Comparison of ENCODE assay signal across 1 cellular context in the genomic region with DNA sequence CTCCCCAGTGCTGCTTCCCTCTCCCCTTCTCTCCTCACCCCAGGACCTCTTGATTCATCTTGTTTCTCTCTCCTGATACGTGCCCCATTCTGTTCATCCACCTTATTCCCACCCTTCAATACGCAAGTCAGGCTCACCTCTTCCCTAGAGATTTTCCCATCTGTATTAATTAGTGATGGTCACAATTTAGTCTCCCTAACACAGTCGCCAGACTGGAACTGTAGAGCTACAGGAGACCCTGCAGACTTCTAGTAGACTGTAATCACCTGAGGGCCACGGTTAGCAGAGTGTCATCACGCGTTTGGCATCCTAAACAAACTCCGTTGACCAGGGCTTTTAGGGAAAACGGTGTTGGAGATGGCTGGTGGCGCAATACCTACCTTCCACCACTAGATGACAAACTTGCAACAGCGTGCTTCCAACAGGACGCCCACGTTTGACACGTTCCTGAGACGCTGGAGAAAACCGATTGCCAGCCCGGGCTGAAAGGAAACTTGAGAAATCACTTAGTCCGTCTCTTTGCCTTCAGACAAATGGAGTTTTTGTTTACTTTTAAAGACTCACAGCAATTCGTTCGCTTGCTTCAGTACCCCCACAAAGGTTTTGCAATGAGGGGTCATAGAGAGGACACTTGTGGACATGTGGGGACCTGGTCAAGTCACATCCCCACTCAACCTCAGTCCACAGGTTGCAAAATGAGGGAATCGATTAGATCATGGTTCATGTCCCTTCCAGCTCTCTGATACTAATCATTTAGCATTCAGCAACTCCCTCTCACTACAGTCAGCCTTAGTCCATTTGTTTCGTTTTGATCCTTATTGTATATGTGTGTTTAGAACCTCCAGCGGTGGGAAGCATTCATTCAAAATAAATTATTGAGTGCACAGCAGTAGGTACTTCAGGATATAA.
TF ChIP-seq lines count a peak whose summit lies in the region.

No MANE protein-coding gene starts in this region.

TF ChIP-seq in HepG2, 621 proteins besides CTCF, POLR2A, EP300 and RAD21 (continued from another document and continues in another):
- TF ChIP-seq TFDP1 (CRISPR knock-in tag; IDR thresholded peaks at IDR 0.05; ENCODE audit: borderline replicate concordance) (no peak), NPAS2 (CRISPR knock-in tag; IDR thresholded peaks at IDR 0.05; ENCODE audit: borderline replicate concordance) (no peak), ZNF883 (CRISPR knock-in tag; IDR thresholded peaks at IDR 0.05; ENCODE audit: not compliant biosample characterization) (peak; percentile 52), ZNF83 (CRISPR knock-in tag; IDR thresholded peaks at IDR 0.05; ENCODE audit: borderline replicate concordance) (no peak), ZNF841 (CRISPR knock-in tag; IDR thresholded peaks at IDR 0.05; ENCODE audit: borderline replicate concordance) (no peak), ZBTB8A (CRISPR knock-in tag; IDR thresholded peaks at IDR 0.05; ENCODE audit: borderline replicate concordance, low read depth) (no peak), ZNF225 (CRISPR knock-in tag; IDR thresholded peaks at IDR 0.05) (no peak), MXI1 (IDR thresholded peaks at IDR 0.05; ENCODE audit: borderline replicate concordance, low read depth, low read length) (peak; percentile 66; the same call in 1 of the 3 replicates), HNF4G (IDR thresholded peaks at IDR 0.05; ENCODE audit: borderline replicate concordance, low read depth, low read length) (0 out of 2 replicates have a peak, but pooled peaks have one; percentile 29), HNF4G (CRISPR knock-in tag; IDR thresholded peaks at IDR 0.05; ENCODE audit: borderline replicate concordance, low read depth) (no peak), CERS6 (CRISPR knock-in tag; IDR thresholded peaks at IDR 0.05) (no peak), SNRNP70 (IDR thresholded peaks at IDR 0.05; ENCODE audit: low read depth, low read length) (no peak), ARNT2 (CRISPR knock-in tag; IDR thresholded peaks at IDR 0.05; ENCODE audit: low read depth) (peak; percentile 75; the same call in 1 of the 2 replicates), ZNF678 (CRISPR knock-in tag; IDR thresholded peaks at IDR 0.05) (no peak), TRIM24 (CRISPR knock-in tag; IDR thresholded peaks at IDR 0.05) (0 out of 2 replicates have a peak, but pooled peaks have one; percentile 24), ZNF747 (CRISPR knock-in tag; IDR thresholded peaks at IDR 0.05; ENCODE audit: borderline replicate concordance) (no peak), GZF1 (CRISPR knock-in tag; IDR thresholded peaks at IDR 0.05) (no peak), HOXA9 (CRISPR knock-in tag; IDR thresholded peaks at IDR 0.05; ENCODE audit: borderline replicate concordance) (no peak), NCOA5 (CRISPR knock-in tag; IDR thresholded peaks at IDR 0.05) (no peak), ZNF496 (CRISPR knock-in tag; IDR thresholded peaks at IDR 0.05; ENCODE audit: insufficient replicate concordance) (no peak), ZNF784 (CRISPR knock-in tag; IDR thresholded peaks at IDR 0.05; ENCODE audit: borderline replicate concordance) (peak; percentile 67; the same call in 1 of the 2 replicates), ZNF17 (CRISPR knock-in tag; IDR thresholded peaks at IDR 0.05) (peak; percentile 58; the same call in 1 of the 2 replicates), TSC22D2 (CRISPR knock-in tag; IDR thresholded peaks at IDR 0.05; ENCODE audit: borderline replicate concordance) (no peak), AGO2 (optimal IDR thresholded peaks at IDR 0.05; ENCODE audit: low read depth, low read length) (no peak), ATM (IDR thresholded peaks at IDR 0.05; ENCODE audit: borderline replicate concordance) (no peak), ZNF484 (CRISPR knock-in tag; IDR thresholded peaks at IDR 0.05; ENCODE audit: borderline replicate concordance, low read depth) (no peak), ZNF547 (CRISPR knock-in tag; IDR thresholded peaks at IDR 0.05) (peak; percentile 42; the same call in 1 of the 2 replicates), KLF11 (CRISPR knock-in tag; IDR thresholded peaks at IDR 0.05) (peak; percentile 63; the same call in 1 of the 2 replicates), EED (CRISPR knock-in tag; IDR thresholded peaks at IDR 0.05) (no peak), SMAD9 (CRISPR knock-in tag; IDR thresholded peaks at IDR 0.05) (no peak), NFIB (CRISPR knock-in tag; IDR thresholded peaks at IDR 0.05; ENCODE audit: borderline replicate concordance) (no peak), NFE2 (CRISPR knock-in tag; IDR thresholded peaks at IDR 0.05) (no peak), PHF21A (CRISPR knock-in tag; IDR thresholded peaks at IDR 0.05) (0 out of 2 replicates have a peak, but pooled peaks have one; percentile 25), ZSCAN29 (CRISPR knock-in tag; conservative IDR thresholded peaks at IDR 0.05) (0 out of 2 replicates have a peak, but pooled peaks have one; percentile 69), TRIM22 (IDR thresholded peaks at IDR 0.05) (no peak), ERF (CRISPR knock-in tag; IDR thresholded peaks at IDR 0.05) (peak; percentile 88), ZNF282 (IDR thresholded peaks at IDR 0.05; ENCODE audit: partially characterized antibody) (no peak), ZNF782 (CRISPR knock-in tag; IDR thresholded peaks at IDR 0.05; ENCODE audit: borderline replicate concordance) (peak; percentile 66; the same call in 1 of the 2 replicates), NFIC (IDR thresholded peaks at IDR 0.05; ENCODE audit: low read length) (no peak), ASH2L (IDR thresholded peaks at IDR 0.05; ENCODE audit: insufficient read length, low read depth, low read length) (no peak), SSRP1 (CRISPR knock-in tag; IDR thresholded peaks at IDR 0.05) (no peak), ZNF766 (CRISPR knock-in tag; IDR thresholded peaks at IDR 0.05; ENCODE audit: borderline replicate concordance) (no peak), ZNF709 (CRISPR knock-in tag; IDR thresholded peaks at IDR 0.05) (no peak), ATAD3A (CRISPR knock-in tag; IDR thresholded peaks at IDR 0.05) (no peak), ZNF790 (CRISPR knock-in tag; IDR thresholded peaks at IDR 0.05; ENCODE audit: borderline replicate concordance) (no peak)
- TF ChIP-seq, protein P1, sequence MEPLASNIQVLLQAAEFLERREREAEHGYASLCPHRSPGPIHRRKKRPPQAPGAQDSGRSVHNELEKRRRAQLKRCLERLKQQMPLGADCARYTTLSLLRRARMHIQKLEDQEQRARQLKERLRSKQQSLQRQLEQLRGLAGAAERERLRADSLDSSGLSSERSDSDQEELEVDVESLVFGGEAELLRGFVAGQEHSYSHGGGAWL (CRISPR knock-in tag; IDR thresholded peaks at IDR 0.05) = peak; percentile 42; the same call in 1 of the 2 replicates
- TF ChIP-seq, protein P2, sequence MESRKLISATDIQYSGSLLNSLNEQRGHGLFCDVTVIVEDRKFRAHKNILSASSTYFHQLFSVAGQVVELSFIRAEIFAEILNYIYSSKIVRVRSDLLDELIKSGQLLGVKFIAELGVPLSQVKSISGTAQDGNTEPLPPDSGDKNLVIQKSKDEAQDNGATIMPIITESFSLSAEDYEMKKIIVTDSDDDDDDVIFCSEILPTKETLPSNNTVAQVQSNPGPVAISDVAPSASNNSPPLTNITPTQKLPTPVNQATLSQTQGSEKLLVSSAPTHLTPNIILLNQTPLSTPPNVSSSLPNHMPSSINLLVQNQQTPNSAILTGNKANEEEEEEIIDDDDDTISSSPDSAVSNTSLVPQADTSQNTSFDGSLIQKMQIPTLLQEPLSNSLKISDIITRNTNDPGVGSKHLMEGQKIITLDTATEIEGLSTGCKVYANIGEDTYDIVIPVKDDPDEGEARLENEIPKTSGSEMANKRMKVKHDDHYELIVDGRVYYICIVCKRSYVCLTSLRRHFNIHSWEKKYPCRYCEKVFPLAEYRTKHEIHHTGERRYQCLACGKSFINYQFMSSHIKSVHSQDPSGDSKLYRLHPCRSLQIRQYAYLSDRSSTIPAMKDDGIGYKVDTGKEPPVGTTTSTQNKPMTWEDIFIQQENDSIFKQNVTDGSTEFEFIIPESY (CRISPR knock-in tag; IDR thresholded peaks at IDR 0.05) = peak; percentile 41; the same call in 1 of the 2 replicates
- TF ChIP-seq, protein P3, sequence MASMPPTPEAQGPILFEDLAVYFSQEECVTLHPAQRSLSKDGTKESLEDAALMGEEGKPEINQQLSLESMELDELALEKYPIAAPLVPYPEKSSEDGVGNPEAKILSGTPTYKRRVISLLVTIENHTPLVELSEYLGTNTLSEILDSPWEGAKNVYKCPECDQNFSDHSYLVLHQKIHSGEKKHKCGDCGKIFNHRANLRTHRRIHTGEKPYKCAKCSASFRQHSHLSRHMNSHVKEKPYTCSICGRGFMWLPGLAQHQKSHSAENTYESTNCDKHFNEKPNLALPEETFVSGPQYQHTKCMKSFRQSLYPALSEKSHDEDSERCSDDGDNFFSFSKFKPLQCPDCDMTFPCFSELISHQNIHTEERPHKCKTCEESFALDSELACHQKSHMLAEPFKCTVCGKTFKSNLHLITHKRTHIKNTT (CRISPR knock-in tag; IDR thresholded peaks at IDR 0.05) = no peak
- TF ChIP-seq, protein P4, sequence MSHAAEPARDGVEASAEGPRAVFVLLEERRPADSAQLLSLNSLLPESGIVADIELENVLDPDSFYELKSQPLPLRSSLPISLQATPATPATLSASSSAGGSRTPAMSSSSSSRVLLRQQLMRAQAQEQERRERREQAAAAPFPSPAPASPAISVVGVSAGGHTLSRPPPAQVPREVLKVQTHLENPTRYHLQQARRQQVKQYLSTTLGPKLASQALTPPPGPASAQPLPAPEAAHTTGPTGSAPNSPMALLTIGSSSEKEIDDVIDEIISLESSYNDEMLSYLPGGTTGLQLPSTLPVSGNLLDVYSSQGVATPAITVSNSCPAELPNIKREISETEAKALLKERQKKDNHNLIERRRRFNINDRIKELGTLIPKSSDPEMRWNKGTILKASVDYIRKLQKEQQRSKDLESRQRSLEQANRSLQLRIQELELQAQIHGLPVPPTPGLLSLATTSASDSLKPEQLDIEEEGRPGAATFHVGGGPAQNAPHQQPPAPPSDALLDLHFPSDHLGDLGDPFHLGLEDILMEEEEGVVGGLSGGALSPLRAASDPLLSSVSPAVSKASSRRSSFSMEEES (CRISPR knock-in tag; IDR thresholded peaks at IDR 0.05) = no peak
- TF ChIP-seq, protein P5, sequence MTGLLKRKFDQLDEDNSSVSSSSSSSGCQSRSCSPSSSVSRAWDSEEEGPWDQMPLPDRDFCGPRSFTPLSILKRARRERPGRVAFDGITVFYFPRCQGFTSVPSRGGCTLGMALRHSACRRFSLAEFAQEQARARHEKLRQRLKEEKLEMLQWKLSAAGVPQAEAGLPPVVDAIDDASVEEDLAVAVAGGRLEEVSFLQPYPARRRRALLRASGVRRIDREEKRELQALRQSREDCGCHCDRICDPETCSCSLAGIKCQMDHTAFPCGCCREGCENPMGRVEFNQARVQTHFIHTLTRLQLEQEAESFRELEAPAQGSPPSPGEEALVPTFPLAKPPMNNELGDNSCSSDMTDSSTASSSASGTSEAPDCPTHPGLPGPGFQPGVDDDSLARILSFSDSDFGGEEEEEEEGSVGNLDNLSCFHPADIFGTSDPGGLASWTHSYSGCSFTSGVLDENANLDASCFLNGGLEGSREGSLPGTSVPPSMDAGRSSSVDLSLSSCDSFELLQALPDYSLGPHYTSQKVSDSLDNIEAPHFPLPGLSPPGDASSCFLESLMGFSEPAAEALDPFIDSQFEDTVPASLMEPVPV (CRISPR knock-in tag; IDR thresholded peaks at IDR 0.05) = no peak
- TF ChIP-seq, protein P6, sequence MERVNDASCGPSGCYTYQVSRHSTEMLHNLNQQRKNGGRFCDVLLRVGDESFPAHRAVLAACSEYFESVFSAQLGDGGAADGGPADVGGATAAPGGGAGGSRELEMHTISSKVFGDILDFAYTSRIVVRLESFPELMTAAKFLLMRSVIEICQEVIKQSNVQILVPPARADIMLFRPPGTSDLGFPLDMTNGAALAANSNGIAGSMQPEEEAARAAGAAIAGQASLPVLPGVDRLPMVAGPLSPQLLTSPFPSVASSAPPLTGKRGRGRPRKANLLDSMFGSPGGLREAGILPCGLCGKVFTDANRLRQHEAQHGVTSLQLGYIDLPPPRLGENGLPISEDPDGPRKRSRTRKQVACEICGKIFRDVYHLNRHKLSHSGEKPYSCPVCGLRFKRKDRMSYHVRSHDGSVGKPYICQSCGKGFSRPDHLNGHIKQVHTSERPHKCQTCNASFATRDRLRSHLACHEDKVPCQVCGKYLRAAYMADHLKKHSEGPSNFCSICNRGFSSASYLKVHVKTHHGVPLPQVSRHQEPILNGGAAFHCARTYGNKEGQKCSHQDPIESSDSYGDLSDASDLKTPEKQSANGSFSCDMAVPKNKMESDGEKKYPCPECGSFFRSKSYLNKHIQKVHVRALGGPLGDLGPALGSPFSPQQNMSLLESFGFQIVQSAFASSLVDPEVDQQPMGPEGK (CRISPR knock-in tag; IDR thresholded peaks at IDR 0.05) = peak; percentile 61
